In genomic region chr12:94266390-94266789, GRCh38 we compare ENCODE assay signal across 16 cellular contexts.
DNase-seq lines count a peak whose midpoint lies in the region; TF ChIP-seq lines count a peak whose summit lies in the region.
"Had no signal": no experiment of that assay in that cellular context is flagged by ENCODE, and none has a peak within 500 bp of the region (broad histone marks: within the 10 kb centered on the region; RNA-seq: fewer than 3 reads in every experiment).

No MANE protein-coding gene starts in this region.

- no peak for TF ChIP-seq CTCF in fibroblast of lung (conservative IDR thresholded peaks at IDR 0.05 in 1 of 2, IDR thresholded peaks at IDR 0.05 in 1 of 2; ENCODE audit: low read depth in 1 of 2, low read length in 2 of 2)
- no peak for TF ChIP-seq CTCF in spleen (IDR thresholded peaks at IDR 0.05 in 8 of 11, conservative IDR thresholded peaks at IDR 0.05 in 3 of 11)
- TF ChIP-seq CTCF in A673 (conservative IDR thresholded peaks at IDR 0.05; ENCODE audit: low read depth, low read length): no peak

- POLR2A ChIA-PET in A673 (lab: Charles Lee; ENCODE audit: low non-redundant PET): no interaction called here

- H3K4me2 ChIP-seq in BLaER1 treated with 17β-estradiol and CSF1 and Interleukin-3, amounts not matched to agents 10 nM and 100 nM: peak overlapping the region; percentile 66 to 90 (median 81)
- peak overlapping the region; percentile 44 for H3K4me2 ChIP-seq in fibroblast of lung (ENCODE audit: extremely low read depth, insufficient read depth, low read length)
- H3K4me2 ChIP-seq: hepatocyte had no signal

- CTCF ChIA-PET in A673 (lab: Charles Lee): no interaction called here

- no peak for TF ChIP-seq POLR2A in spleen (IDR thresholded peaks at IDR 0.05)

- H3K4me3 ChIP-seq in BLaER1 treated with 17β-estradiol and CSF1 and Interleukin-3, amounts not matched to agents 10 nM and 100 nM: no peak overlapping the region
- H3K4me3 ChIP-seq in fibroblast of lung (replicated peaks in 1 of 4; ENCODE audit: control extremely low read depth in 1 of 4, insufficient read depth in 1 of 4, low read depth in 3 of 4, low read length in 4 of 4) (no peak overlapping the region), spleen (no peak overlapping the region), A673 (ENCODE audit: low read depth, low read length, poor library complexity, severe bottlenecking) (no peak overlapping the region)
- H3K4me3 ChIP-seq: ascending aorta, colonic mucosa, hepatocyte had no signal

- 54 to 82% (median 73%) methylated on average over 5 of the region's 5 CpGs for WGBS in spleen, 5 donors

- DNase-seq in Kasumi-1 (lab: John Stamatoyannopoulos, UW) (peak; percentile 48 to 52), fibroblast of lung (ENCODE audit: low read depth in 2 of 2) (no peak), spleen (no peak), A673 (ENCODE audit: low spot score) (no peak), retina (no peak), HUDEP-2 (lab: John Stamatoyannopoulos, UW; ENCODE audit: unreplicated experiment in 76 of 76) (no peak)
- DNase-seq: activated CD8-positive, alpha-beta memory T cell treated with anti-CD3 and anti-CD28 coated beads, Interleukin-2, amount 10 ng/mL, durations not matched to agents 7 days and 5 days; colonic mucosa; DND-41; NCI-H69; stimulated activated CD4-positive, alpha-beta T cell treated with anti-CD3 and anti-CD28 coated beads, Interleukin-12 subunit alpha, Interleukin-12 subunit beta, amount 100 ng/mL, for 4 hours; stimulated activated naive CD8-positive, alpha-beta T cell treated with anti-CD3 and anti-CD28 coated beads, Interleukin-15, Interleukin-2, amounts not matched to agents 100 U/mL and 50 U/mL, for 24 hours had no signal

- peaks cover 51 to 69% (median 60%) of the 10 kb centered on the region in 10 experiments for H3K4me1 ChIP-seq in BLaER1 treated with 17β-estradiol and CSF1 and Interleukin-3, amounts not matched to agents 10 nM and 100 nM
- H3K4me1 ChIP-seq in fibroblast of lung (ENCODE audit: control insufficient read depth, extremely low read depth, insufficient read depth, low read length) (peaks cover 36% of the 10 kb centered on the region), spleen (peaks cover 18 to 98% (median 69%) of the 10 kb centered on the region in 6 donors), A673 (ENCODE audit: insufficient read depth, low read length, poor library complexity, severe bottlenecking) (peaks cover 53% of the 10 kb centered on the region)

- no peaks in the 10 kb centered on the region for H3K9me3 ChIP-seq in BLaER1 treated with 17β-estradiol and CSF1 and Interleukin-3, amounts not matched to agents 10 nM and 100 nM (replicated peaks in 1 of 11)
- H3K9me3 ChIP-seq in fibroblast of lung (ENCODE audit: control insufficient read depth, insufficient read depth, low read depth, low read length) (no peaks in the 10 kb centered on the region), spleen (no peaks in the 10 kb centered on the region), A673 (ENCODE audit: low read depth, low read length, poor library complexity, severe bottlenecking) (no peaks in the 10 kb centered on the region)
- H3K9me3 ChIP-seq: ascending aorta, colonic mucosa had no signal

- H2AFZ ChIP-seq in fibroblast of lung (ENCODE audit: low read length): no peak overlapping the region
- H2AFZ ChIP-seq: hepatocyte had no signal

- no peaks in the 10 kb centered on the region for H4K20me1 ChIP-seq in BLaER1 treated with 17β-estradiol and CSF1 and Interleukin-3, amounts not matched to agents 10 nM and 100 nM
- H4K20me1 ChIP-seq in fibroblast of lung (ENCODE audit: control insufficient read depth, extremely low read depth, insufficient read depth, low read length): no peaks in the 10 kb centered on the region

- peak overlapping the region in 10 of 11 experiments; percentile 23 to 73 (median 58); a peak in 19 of 22 replicates for H3K27ac ChIP-seq in BLaER1 treated with 17β-estradiol and CSF1 and Interleukin-3, amounts not matched to agents 10 nM and 100 nM
- H3K27ac ChIP-seq in fibroblast of lung (ENCODE audit: insufficient read depth, low read length) (peak overlapping the region; percentile 60), spleen (peak overlapping the region in 6 of 8 donors; percentile 25 to 65 (median 58)), A673 (ENCODE audit: low read depth, low read length, poor library complexity, severe bottlenecking) (no peak overlapping the region)
- H3K27ac ChIP-seq: C4-2B, colonic mucosa had no signal

- 0 out of 22 replicates have a peak, but pooled peaks cover 0 to 4% (median 0%) of the 10 kb centered on the region in 11 experiments for H3K27me3 ChIP-seq in BLaER1 treated with 17β-estradiol and CSF1 and Interleukin-3, amounts not matched to agents 10 nM and 100 nM
- H3K27me3 ChIP-seq in fibroblast of lung (ENCODE audit: control insufficient read depth, insufficient read depth, low read length): no peaks in the 10 kb centered on the region
- no peaks in the 10 kb centered on the region for H3K27me3 ChIP-seq in spleen (replicated peaks in 1 of 7)
- peaks cover 35% of the 10 kb centered on the region for H3K27me3 ChIP-seq in A673 (replicated peaks; ENCODE audit: insufficient read depth, low read depth, low read length, poor library complexity)
- H3K27me3 ChIP-seq: ascending aorta, colonic mucosa, hepatocyte had no signal

- intact Hi-C loops in spleen (cut with DNase I; ENCODE audit: low total_unique reads) (no loop called here), A673 (cut with micrococcal nuclease; ENCODE audit: unreplicated experiment) (loop anchor here (10.0 kb wide), 1 partner anchor 258 kb away; no protein-coding TSS in a partner anchor)

- H3K9ac ChIP-seq in BLaER1 treated with 17β-estradiol and CSF1 and Interleukin-3, amounts not matched to agents 10 nM and 100 nM: peak overlapping the region in 2 of 11 experiments; percentile 35 to 53; a peak in 2 of 22 replicates
- H3K9ac ChIP-seq in fibroblast of lung (ENCODE audit: insufficient read depth, low read length): no peak overlapping the region

- peaks cover 0 to 5% (median 0%) of the 10 kb centered on the region in 11 experiments; a peak in 1 of 22 replicates for H3K36me3 ChIP-seq in BLaER1 treated with 17β-estradiol and CSF1 and Interleukin-3, amounts not matched to agents 10 nM and 100 nM
- no peaks in the 10 kb centered on the region for H3K36me3 ChIP-seq in fibroblast of lung (ENCODE audit: control insufficient read depth, insufficient read depth, low read length)
- H3K36me3 ChIP-seq in spleen: peaks cover 0 to 71% (median 8%) of the 10 kb centered on the region in 6 donors
- no peaks in the 10 kb centered on the region for H3K36me3 ChIP-seq in A673 (ENCODE audit: insufficient read depth, low read length, poor library complexity, severe bottlenecking)
- H3K36me3 ChIP-seq: ascending aorta, colonic mucosa had no signal

- H3K79me2 ChIP-seq in fibroblast of lung (ENCODE audit: control insufficient read depth, insufficient read depth, low read length): no peaks in the 10 kb centered on the region
- H3K79me2 ChIP-seq: hepatocyte had no signal

- BruUV-seq in A673 (replicated peaks; lab: Mats Ljungman, UMichigan): no TSS peak

Comparison
In these comparisons a context has a peak if more than half of its experiments do, and no peak if none do; other contexts are left out.
1. DNase-seq: peak in Kasumi-1 (2 of 2); none in fibroblast of lung (0 of 2), spleen (single experiment), A673 (single experiment), retina (single experiment) and HUDEP-2 (0 of 76).